Comparison of ENCODE assay signal across 13 cellular contexts in the genomic region with DNA sequence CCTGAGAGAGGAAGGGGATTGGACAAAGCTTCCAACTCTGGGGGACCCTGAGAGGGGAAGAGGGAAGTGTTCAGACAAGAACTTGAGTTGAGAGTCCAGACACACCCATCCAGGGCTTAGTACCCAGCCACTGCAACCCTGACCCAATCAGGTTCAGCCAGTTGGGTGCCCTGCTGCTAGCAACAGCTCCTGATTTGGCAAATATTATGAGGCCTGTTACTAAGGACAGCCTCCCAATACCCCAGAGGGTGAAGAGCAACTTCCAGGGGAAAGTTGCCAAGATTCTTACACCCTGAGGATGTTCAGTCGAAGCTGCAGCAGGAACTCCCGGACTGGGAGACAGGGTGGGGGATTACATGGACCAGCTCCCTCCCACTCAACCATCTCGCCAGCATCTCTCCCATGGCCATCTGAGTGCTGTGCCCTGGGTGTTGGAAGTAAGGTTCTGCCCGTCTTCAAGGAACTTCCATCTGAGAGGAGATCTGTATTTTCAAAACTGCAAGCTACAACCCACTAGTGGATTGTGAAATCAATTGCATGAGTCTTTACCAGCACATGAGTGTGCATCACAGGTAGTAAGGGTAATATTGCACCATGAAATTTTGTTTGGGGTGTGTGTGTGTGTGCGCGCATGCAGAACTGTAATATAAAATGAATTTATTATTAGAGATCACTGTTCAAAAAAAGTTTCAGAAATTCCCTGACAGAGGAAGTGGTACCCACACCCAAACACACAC. TPM values are rescaled to one million over a fixed set of nuclear protein-coding genes. Genes with fewer than 3 reads are reported as not detected.
DNase-seq lines count a peak whose midpoint lies in the region; ATAC-seq and TF ChIP-seq lines count a peak whose summit lies in the region.
"Had no signal": no experiment of that assay in that cellular context is flagged by ENCODE, and none has a peak within 500 bp of the region (broad histone marks: within the 10 kb centered on the region; RNA-seq: fewer than 3 reads in every experiment).

No MANE protein-coding gene starts in this region.

- no peaks in the 10 kb centered on the region for H3K36me3 Mint-ChIP-seq in osteocyte (ENCODE audit: unreplicated experiment)
- H3K36me3 Mint-ChIP-seq: stimulated activated naive B cell treated with anti-CD40 and anti-IgM and Interleukin-4, amounts not matched to agents 10 μg/mL and 1 μg/mL and 100 μg/mL, for 72 hours had no signal

- H3K4me1 ChIP-seq in GM23248 (ENCODE audit: insufficient read depth) = no peaks in the 10 kb centered on the region

- ATAC-seq in HG02571 (IDR thresholded peaks at IDR 0.05; ENCODE audit: unreplicated experiment) (no peak), GM18858 (IDR thresholded peaks at IDR 0.05; ENCODE audit: unreplicated experiment) (no peak)
- ATAC-seq: activated T-cell treated with anti-CD3 and anti-CD28 coated beads, Interleukin-2, amount 50 U/mL, for 72 hours; stimulated activated naive B cell treated with anti-CD40 and anti-IgM and Interleukin-4, amounts not matched to agents 10 μg/mL and 1 μg/mL and 100 μg/mL, for 72 hours had no signal

- no peaks in the 10 kb centered on the region for H4K20me1 ChIP-seq in GM23248 (ENCODE audit: insufficient read depth)

- no peak overlapping the region for H2AFZ ChIP-seq in GM23248

- peaks cover 11% of the 10 kb centered on the region for H3K4me1 Mint-ChIP-seq in osteocyte (ENCODE audit: unreplicated experiment)
- H3K4me1 Mint-ChIP-seq: stimulated activated naive B cell treated with anti-CD40 and anti-IgM and Interleukin-4, amounts not matched to agents 10 μg/mL and 1 μg/mL and 100 μg/mL, for 72 hours had no signal

- no peaks in the 10 kb centered on the region for H3K79me2 ChIP-seq in GM23248 (ENCODE audit: insufficient read depth)

- H3K27me3 Mint-ChIP-seq in osteocyte (ENCODE audit: unreplicated experiment) = peaks cover 11% of the 10 kb centered on the region

- H3K4me3 Mint-ChIP-seq in osteocyte (ENCODE audit: unreplicated experiment) = no peak overlapping the region
- H3K4me3 Mint-ChIP-seq: activated T-cell treated with anti-CD3 and anti-CD28 coated beads, Interleukin-2, amount 50 U/mL, for 72 hours; stimulated activated naive B cell treated with anti-CD40 and anti-IgM and Interleukin-4, amounts not matched to agents 10 μg/mL and 1 μg/mL and 100 μg/mL, for 72 hours had no signal

- H3K27me3 ChIP-seq in GM23248 (replicated peaks; ENCODE audit: insufficient read depth) = no peaks in the 10 kb centered on the region

- no peaks in the 10 kb centered on the region for H3K9me2 ChIP-seq in GM23248 (ENCODE audit: insufficient read depth)

- no peak overlapping the region for H3K4me2 ChIP-seq in GM23248 (ENCODE audit: unreplicated experiment)

- WGBS in GM23248 (ENCODE audit: low coverage in 1 of 2, low lambda C conversion rate in 2 of 2, missing lambda C conversion rate in 2 of 2), 2 experiments = 74 to 77% methylated on average over 6 of the region's 6 CpGs

- no peaks in the 10 kb centered on the region for H3K9me3 ChIP-seq in GM23248 (ENCODE audit: low read depth)

- no peak overlapping the region for H3K9ac ChIP-seq in GM23248

- no peak overlapping the region for H3K27ac ChIP-seq in GM23248

- no peaks in the 10 kb centered on the region for H3F3A ChIP-seq in GM23248 (ENCODE audit: insufficient read depth)

- H3K27ac Mint-ChIP-seq in osteocyte (ENCODE audit: unreplicated experiment) = peak overlapping the region; percentile 81
- H3K27ac Mint-ChIP-seq: activated T-cell treated with anti-CD3 and anti-CD28 coated beads, Interleukin-2, amount 50 U/mL, for 72 hours; stimulated activated naive B cell treated with anti-CD40 and anti-IgM and Interleukin-4, amounts not matched to agents 10 μg/mL and 1 μg/mL and 100 μg/mL, for 72 hours had no signal

- TF ChIP-seq CTCF in fibroblast of mammary gland (conservative IDR thresholded peaks at IDR 0.05; ENCODE audit: control insufficient read depth, insufficient read depth, low read depth, low read length) = no peak
- no peak for TF ChIP-seq CTCF in osteocyte (IDR thresholded peaks at IDR 0.05)

- no peak overlapping the region for H3K4me3 ChIP-seq in GM23248
- no peak overlapping the region for H3K4me3 ChIP-seq in fibroblast of mammary gland (ENCODE audit: control insufficient read depth, low read depth, low read length)

- in situ Hi-C loops in GM23248 (cut with MboI) = loop anchor here (10.0 kb wide), 1 partner anchor 475 kb away; a partner anchor contains a TSS

- DNase-seq in GM23248 (peak; percentile 60), RPMI7951 (ENCODE audit: low read depth) (peak; percentile 89), fibroblast of mammary gland (ENCODE audit: low read depth) (peak; percentile 56), osteocyte (ENCODE audit: extremely low spot score, unreplicated experiment) (no peak), NCI-H1105 treated with DMSO at 0.1 percent for 48 hours (lab: John Stamatoyannopoulos, UW) (no peak)
- no peak for DNase-seq in effector CD8-positive, alpha-beta T cell (lab: John Stamatoyannopoulos, UW)
- DNase-seq: activated T-cell treated with anti-CD3 and anti-CD28 coated beads, Interleukin-2, amount 50 U/mL, for 72 hours; DMS79; hypothalamus; NCI-H1092; stimulated activated naive B cell treated with anti-CD40 and anti-IgM and Interleukin-4, amounts not matched to agents 10 μg/mL and 1 μg/mL and 100 μg/mL, for 72 hours had no signal

- H3K9me3 Mint-ChIP-seq in osteocyte (ENCODE audit: unreplicated experiment) = no peaks in the 10 kb centered on the region
- H3K9me3 Mint-ChIP-seq: activated T-cell treated with anti-CD3 and anti-CD28 coated beads, Interleukin-2, amount 50 U/mL, for 72 hours; stimulated activated naive B cell treated with anti-CD40 and anti-IgM and Interleukin-4, amounts not matched to agents 10 μg/mL and 1 μg/mL and 100 μg/mL, for 72 hours had no signal

- H3K36me3 ChIP-seq in GM23248 (ENCODE audit: low read depth) = no peaks in the 10 kb centered on the region

RNA-seq across cellular contexts. Expression of a gene that starts 11.5 kb away (rescaled TPM):
- not detected in 2 replicates for total RNA-seq in GM23248 (2014; rRNA removed; shearing (Covaris generic))
- not detected in 2 replicates for polyA plus RNA-seq in GM23248 (2016; fragmentation: Nextera tagmentation; extraction: Ambion mirVana)
- total RNA-seq in RPMI7951 (2014; rRNA removed; shearing (Covaris generic)) = 0.20 and 0.36 TPM in 2 replicates
- not detected in 2 replicates for total RNA-seq in osteocyte
- total RNA-seq: activated T-cell treated with anti-CD3 and anti-CD28 coated beads, Interleukin-2, amount 50 U/mL, for 72 hours had no signal

RNA-seq across cellular contexts. Expression of a gene that starts 26.2 kb away (rescaled TPM):
- total RNA-seq in GM23248 (2014; rRNA removed; shearing (Covaris generic)) = not detected in 2 replicates
- 0.15 TPM in 1 of 2 replicates, not detected in the other for polyA plus RNA-seq in GM23248 (2016; fragmentation: Nextera tagmentation; extraction: Ambion mirVana)
- total RNA-seq in RPMI7951 (2014; rRNA removed; shearing (Covaris generic)) = 3.3 and 4.8 TPM in 2 replicates
- not detected in 2 replicates for total RNA-seq in osteocyte

RNA-seq across cellular contexts. Expression of a gene that starts 44.6 kb away (rescaled TPM):
- 5.5 and 12.9 TPM in 2 replicates for total RNA-seq in GM23248 (2014; rRNA removed; shearing (Covaris generic))
- 17.5 and 19.8 TPM in 2 replicates for polyA plus RNA-seq in GM23248 (2016; fragmentation: Nextera tagmentation; extraction: Ambion mirVana)
- total RNA-seq in RPMI7951 (2014; rRNA removed; shearing (Covaris generic)) = 3.5 and 4.7 TPM in 2 replicates
- 18.6 and 19.8 TPM in 2 replicates for total RNA-seq in osteocyte

RNA-seq across cellular contexts. Expression of a gene that starts 46.4 kb away (rescaled TPM):
- 0.22 TPM in 1 of 2 replicates, not detected in the other for total RNA-seq in GM23248 (2014; rRNA removed; shearing (Covaris generic))
- 0.13 TPM in 1 of 2 replicates, not detected in the other for polyA plus RNA-seq in GM23248 (2016; fragmentation: Nextera tagmentation; extraction: Ambion mirVana)
- total RNA-seq in RPMI7951 (2014; rRNA removed; shearing (Covaris generic)) = not detected in 2 replicates
- total RNA-seq in osteocyte = not detected in 2 replicates

Comparison
In these comparisons a context has a peak if more than half of its experiments do, and no peak if none do; other contexts are left out.
1. DNase-seq: peak in GM23248 (single experiment), RPMI7951 (single experiment) and fibroblast of mammary gland (single experiment); none in osteocyte (single experiment), NCI-H1105 treated with DMSO at 0.1 percent for 48 hours (single experiment) and effector CD8-positive, alpha-beta T cell (single experiment).